ENCODE assay signal across 8 cellular contexts in the genomic region with DNA sequence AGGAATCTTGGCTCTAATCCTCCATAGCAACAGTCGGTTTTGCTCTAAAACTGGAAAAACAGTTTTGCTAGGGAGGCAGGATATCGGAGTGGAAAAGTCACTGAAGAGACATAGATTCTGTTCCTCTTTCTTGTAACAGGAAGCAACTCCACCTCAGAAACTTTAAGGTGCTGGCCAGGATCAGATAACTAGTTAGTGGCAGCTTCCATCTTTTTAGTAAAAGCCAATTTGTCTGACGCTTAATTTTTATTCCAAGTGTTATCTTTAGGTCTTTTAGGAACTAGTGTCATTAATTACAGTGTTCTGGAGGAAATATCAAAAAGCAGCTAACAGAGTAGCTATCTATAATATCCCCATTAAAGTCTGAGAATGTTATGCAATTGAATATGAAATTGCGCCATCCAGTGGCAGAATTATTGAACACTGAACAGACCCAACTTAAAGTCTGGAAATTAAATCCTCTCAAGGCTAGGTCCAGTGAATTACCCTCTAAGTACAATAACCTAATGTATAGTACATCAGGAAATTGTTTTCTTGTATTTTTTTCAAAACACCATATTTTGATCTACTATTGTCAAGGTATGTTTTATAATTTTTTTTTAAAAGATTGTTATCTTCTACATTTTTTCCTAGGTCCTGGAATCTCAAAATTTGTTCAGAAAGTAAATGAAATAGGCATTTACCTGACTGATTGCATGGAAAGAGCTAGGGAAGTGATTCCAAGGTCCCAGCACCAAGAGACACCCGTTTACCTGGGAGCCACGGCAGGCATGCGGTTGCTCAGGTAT.
A peak's percentile ranks its signal among the peaks of the same experiment; 100 is the strongest.
DNase-seq lines count a peak whose midpoint lies in the region; ATAC-seq, FAIRE-seq and TF ChIP-seq lines count a peak whose summit lies in the region.

No MANE protein-coding gene starts in this region.

- peak; percentile 43 for DNase-seq in AG10803 (ENCODE audit: low read depth)
- DNase-seq in GM06990 (ENCODE audit: extremely low read depth, insufficient read length), result peak; percentile 58
- no peak for DNase-seq in RWPE2 (ENCODE audit: low spot score)
- DNase-seq in bronchial epithelial cell (ENCODE audit: low read depth), result peak; percentile 62
- peak; percentile 49 for DNase-seq in kidney glomerular epithelial cell (lab: John Stamatoyannopoulos, UW)

- H3K27me3 ChIP-seq in GM06990 (replicated peaks; ENCODE audit: control insufficient read depth, insufficient read depth, low read length) (no peaks in the 10 kb centered on the region), RWPE2 (ENCODE audit: insufficient read depth, poor library complexity, severe bottlenecking) (no peaks in the 10 kb centered on the region), bronchial epithelial cell (ENCODE audit: control insufficient read depth, insufficient read depth, low read length) (no peaks in the 10 kb centered on the region)

- no peak for FAIRE-seq in bronchial epithelial cell (lab: Jason Lieb, UNC)

- no peaks in the 10 kb centered on the region for H3K9me3 Mint-ChIP-seq in stimulated activated naive CD8-positive, alpha-beta T cell treated with anti-CD3 and anti-CD28 coated beads, Interleukin-15, Interleukin-2, amounts not matched to agents 100 ng/mL and 50 ng/mL, for 24 hours

- H3K9me3 ChIP-seq in RWPE2 (ENCODE audit: severe bottlenecking), result no peaks in the 10 kb centered on the region

- no peak overlapping the region for H3K27ac ChIP-seq in RWPE2 (ENCODE audit: poor library complexity, severe bottlenecking)

- H3K27me3 Mint-ChIP-seq in stimulated activated naive CD8-positive, alpha-beta T cell treated with anti-CD3 and anti-CD28 coated beads, Interleukin-15, Interleukin-2, amounts not matched to agents 100 ng/mL and 50 ng/mL, for 24 hours, result no peaks in the 10 kb centered on the region

- peak overlapping the region; percentile 42 for H3K27ac Mint-ChIP-seq in stimulated activated naive CD8-positive, alpha-beta T cell treated with anti-CD3 and anti-CD28 coated beads, Interleukin-15, Interleukin-2, amounts not matched to agents 100 ng/mL and 50 ng/mL, for 24 hours

- no peak overlapping the region for H3K4me3 Mint-ChIP-seq in stimulated activated naive CD8-positive, alpha-beta T cell treated with anti-CD3 and anti-CD28 coated beads, Interleukin-15, Interleukin-2, amounts not matched to agents 100 ng/mL and 50 ng/mL, for 24 hours

- peak; percentile 58 for TF ChIP-seq CTCF in AG10803 (conservative IDR thresholded peaks at IDR 0.05; ENCODE audit: low read length)
- TF ChIP-seq CTCF in GM06990 (IDR thresholded peaks at IDR 0.05; ENCODE audit: insufficient read depth, low read length, poor library complexity, severe bottlenecking), result peak; percentile 51
- peak; percentile 55 for TF ChIP-seq CTCF in RWPE2 (IDR thresholded peaks at IDR 0.05; ENCODE audit: poor library complexity, severe bottlenecking)
- peak; percentile 26 for TF ChIP-seq CTCF in bronchial epithelial cell (IDR thresholded peaks at IDR 0.05; ENCODE audit: insufficient read depth, low read length, severe bottlenecking)

- peaks cover 34% of the 10 kb centered on the region for H3K4me1 Mint-ChIP-seq in stimulated activated naive CD8-positive, alpha-beta T cell treated with anti-CD3 and anti-CD28 coated beads, Interleukin-15, Interleukin-2, amounts not matched to agents 100 ng/mL and 50 ng/mL, for 24 hours (ENCODE audit: low read depth)

- no peaks in the 10 kb centered on the region for H3K36me3 Mint-ChIP-seq in stimulated activated naive CD8-positive, alpha-beta T cell treated with anti-CD3 and anti-CD28 coated beads, Interleukin-15, Interleukin-2, amounts not matched to agents 100 ng/mL and 50 ng/mL, for 24 hours (ENCODE audit: low read depth)

- H3K36me3 ChIP-seq in GM06990 (ENCODE audit: control insufficient read depth, insufficient read depth, low read length) (peaks cover 21% of the 10 kb centered on the region), RWPE2 (ENCODE audit: low read depth) (no peaks in the 10 kb centered on the region), bronchial epithelial cell (ENCODE audit: control insufficient read depth, insufficient read depth, low read length) (no peaks in the 10 kb centered on the region)

- H3K4me1 ChIP-seq in RWPE2 (ENCODE audit: insufficient read depth, poor library complexity, severe bottlenecking), result no peaks in the 10 kb centered on the region

- ATAC-seq in HG03521 (IDR thresholded peaks at IDR 0.05; ENCODE audit: unreplicated experiment), result peak; percentile 34
- no peak; the same call in 2 of the 3 replicates for ATAC-seq in RWPE2 (ENCODE audit: low read depth)
- no peak for ATAC-seq in HG03439 (IDR thresholded peaks at IDR 0.05; ENCODE audit: unreplicated experiment)

- H3K4me3 ChIP-seq in AG10803 (ENCODE audit: low read length) (no peak overlapping the region), GM06990 (replicated peaks; ENCODE audit: low read depth, low read length) (no peak overlapping the region), RWPE2 (ENCODE audit: severe bottlenecking) (no peak overlapping the region), bronchial epithelial cell (ENCODE audit: low read depth, low read length) (no peak overlapping the region)
